ENCODE assay signal across 8 cellular contexts in the genomic region with DNA sequence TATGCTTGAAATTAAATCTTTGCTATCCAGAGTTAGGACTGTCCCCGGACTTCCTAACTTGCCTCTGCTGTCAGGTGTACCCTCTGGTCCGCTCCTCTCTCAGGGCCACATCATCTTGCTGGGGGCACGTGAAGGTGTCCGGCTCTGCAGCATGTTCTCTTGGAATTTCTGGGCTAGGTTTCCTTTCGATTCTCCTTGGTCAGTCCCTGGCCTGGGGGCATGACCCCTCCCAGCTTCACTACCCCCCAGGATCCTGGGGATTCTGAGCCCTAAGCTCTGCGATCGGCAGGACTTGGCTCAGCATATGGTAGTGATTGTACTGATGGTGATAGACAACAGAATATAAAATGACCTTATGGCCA. TPM values are rescaled to one million over a fixed set of nuclear protein-coding genes. Genes with fewer than 3 reads are reported as not detected.
DNase-seq lines count a peak whose midpoint lies in the region; ATAC-seq and TF ChIP-seq lines count a peak whose summit lies in the region.

No MANE protein-coding gene starts in this region.

- no peak for TF ChIP-seq CTCF in right atrium auricular region (IDR thresholded peaks at IDR 0.05)
- TF ChIP-seq CTCF in body of pancreas (IDR thresholded peaks at IDR 0.05) = no peak
- no peak for TF ChIP-seq CTCF in mesothelial cell of epicardium (IDR thresholded peaks at IDR 0.05; ENCODE audit: unreplicated experiment)

- H3K27me3 ChIP-seq in right atrium auricular region = no peaks in the 10 kb centered on the region
- no peaks in the 10 kb centered on the region for H3K27me3 ChIP-seq in body of pancreas

- 68 to 71% methylated on average over 5 to 7 of the region's 7 CpGs for WGBS in body of pancreas, 2 donors

- H3K9me3 ChIP-seq in right atrium auricular region (no peaks in the 10 kb centered on the region), body of pancreas (no peaks in the 10 kb centered on the region)

- ATAC-seq in Right ventricle myocardium inferior (no peak), body of pancreas (no peak), GM21825 (IDR thresholded peaks at IDR 0.05; ENCODE audit: unreplicated experiment) (no peak)

- H3K27me3 Mint-ChIP-seq in mesothelial cell of epicardium (ENCODE audit: low read depth) = no peaks in the 10 kb centered on the region

- peaks cover 6% of the 10 kb centered on the region for H3K36me3 Mint-ChIP-seq in mesothelial cell of epicardium

- H3K27ac Mint-ChIP-seq in mesothelial cell of epicardium = peak overlapping the region; percentile 87

- peaks cover 0 to 23% of the 10 kb centered on the region in 2 donors for H3K4me1 ChIP-seq in right atrium auricular region
- H3K4me1 ChIP-seq in body of pancreas = peaks cover 22% of the 10 kb centered on the region

- no peaks in the 10 kb centered on the region for H3K9me3 Mint-ChIP-seq in mesothelial cell of epicardium

- H3K27ac ChIP-seq in right atrium auricular region (peak overlapping the region; percentile 82 to 88), body of pancreas (peak overlapping the region; percentile 75 to 86 (median 82))

- peaks cover 5% of the 10 kb centered on the region for H3K36me3 ChIP-seq in right atrium auricular region
- peaks cover 0 to 2% of the 10 kb centered on the region in 2 donors for H3K36me3 ChIP-seq in body of pancreas (replicated peaks in 1 of 2; ENCODE audit: insufficient read depth in 1 of 2, low read depth in 2 of 2)

- TF ChIP-seq POLR2A in body of pancreas (IDR thresholded peaks at IDR 0.05) = no peak

- H3K4me3 Mint-ChIP-seq in mesothelial cell of epicardium = peak overlapping the region; percentile 64

- no peak for DNase-seq in right atrium auricular region (ENCODE audit: low spot score)
- DNase-seq in Right ventricle myocardium inferior (ENCODE audit: missing footprints) = no peak
- no peak for DNase-seq in body of pancreas
- no peak for DNase-seq in mesothelial cell of epicardium (ENCODE audit: low spot score in 2 of 2, unreplicated experiment in 2 of 2)
- no peak for DNase-seq in NCI-H2171 (lab: John Stamatoyannopoulos, UW)
- DNase-seq in HT-29 (ENCODE audit: low spot score) = no peak
- no peak for DNase-seq in 8988T

- H3K4me1 Mint-ChIP-seq in mesothelial cell of epicardium = peaks cover 26% of the 10 kb centered on the region

- peak overlapping the region in 1 of 2 donors; percentile 53 for H3K4me3 ChIP-seq in right atrium auricular region
- H3K4me3 ChIP-seq in body of pancreas = no peak overlapping the region

- intact Hi-C loops in Right ventricle myocardium inferior (cut with DNase I) = no loop called here
- intact Hi-C loops in body of pancreas (cut with DNase I) = no loop called here

RNA-seq across cellular contexts. Expression of gene GPI, which starts 5.1 kb away (rescaled TPM):
- total RNA-seq in right atrium auricular region (100 to 1,000 TPM; 340 to 413 TPM), Right ventricle myocardium inferior (533 TPM), body of pancreas (100 to 1,000 TPM in 1 of 2 donors, 10 to 100 TPM in 1; 66.4 to 118 TPM), mesothelial cell of epicardium (226 to 228 TPM (median 226 TPM) in 3 replicates)
- 401 and 403 TPM in 2 replicates for total RNA-seq in HT-29 (2014; rRNA removed; shearing (Covaris generic))

RNA-seq across cellular contexts. Expression of gene PDCD2L, which starts 44.3 kb away (rescaled TPM):
- total RNA-seq in right atrium auricular region = 10 to 100 TPM in 1 of 2 donors, 1 to 10 TPM in 1; 9.5 to 14.0 TPM
- 10.6 TPM for total RNA-seq in Right ventricle myocardium inferior
- total RNA-seq in body of pancreas = 10 to 100 TPM; 13.2 to 45.5 TPM
- total RNA-seq in mesothelial cell of epicardium = 10.0 to 16.5 TPM (median 12.5 TPM) in 3 replicates
- total RNA-seq in HT-29 (2014; rRNA removed; shearing (Covaris generic)) = 83.2 and 89.6 TPM in 2 replicates
